9 cellular contexts compared by ENCODE assay signal in the genomic region with DNA sequence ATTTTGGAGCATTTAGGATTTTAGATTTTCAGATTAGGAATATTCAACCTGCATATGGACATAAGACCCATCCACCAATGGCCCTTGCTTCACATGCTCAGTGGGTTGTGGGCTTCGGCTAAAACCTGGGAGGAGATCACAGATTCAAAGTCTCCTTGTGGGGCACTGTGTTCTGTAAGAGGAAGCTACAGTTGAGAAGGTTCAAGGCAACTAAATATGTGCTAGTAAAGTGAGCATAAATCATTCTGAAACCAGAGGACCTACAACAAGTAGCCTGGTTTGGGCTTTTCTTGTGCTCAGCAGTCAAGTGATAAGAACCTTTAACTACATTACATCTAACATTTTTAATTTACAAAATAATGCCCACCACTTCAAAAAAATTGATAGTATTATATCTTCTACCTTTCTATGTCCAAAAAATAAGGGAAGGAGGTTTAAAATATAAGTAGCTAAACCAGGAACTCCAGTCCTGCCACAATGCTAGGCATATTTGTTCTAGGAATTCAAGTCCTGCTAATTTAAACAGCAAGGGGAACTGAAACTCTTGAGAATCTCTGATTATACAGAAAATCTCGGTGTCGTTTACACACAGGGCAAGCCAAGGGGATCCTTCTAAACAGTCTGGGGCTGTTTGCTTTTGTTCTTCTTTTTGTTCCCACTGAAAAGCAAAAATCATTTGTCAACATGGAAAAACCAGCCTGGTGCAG. TPM values are rescaled to one million over a fixed set of nuclear protein-coding genes. Genes with fewer than 3 reads are reported as not detected.
DNase-seq lines count a peak whose midpoint lies in the region; ATAC-seq and TF ChIP-seq lines count a peak whose summit lies in the region.
"Had no signal": no experiment of that assay in that cellular context is flagged by ENCODE, and none has a peak within 500 bp of the region (broad histone marks: within the 10 kb centered on the region; RNA-seq: fewer than 3 reads in every experiment).

No MANE protein-coding gene starts in this region.

- peak overlapping the region; percentile 70 to 92 (median 86) for H3K27ac Mint-ChIP-seq in IgD-negative memory B cell

- H3K27me3 Mint-ChIP-seq in IgD-negative memory B cell: no peaks in the 10 kb centered on the region

- H2AK5ac ChIP-seq in mesendoderm (ENCODE audit: low read length): no peak overlapping the region

- TF ChIP-seq EP300 in sigmoid colon (IDR thresholded peaks at IDR 0.05): no peak

- intact Hi-C loops in left ventricle myocardium inferior (cut with micrococcal nuclease): no loop called here
- intact Hi-C loops in sigmoid colon (cut with DNase I): no loop called here

- no peak overlapping the region for H3K27ac ChIP-seq in mesendoderm (ENCODE audit: low read depth, low read length)
- no peak overlapping the region for H3K27ac ChIP-seq in right atrium auricular region
- no peak overlapping the region for H3K27ac ChIP-seq in left ventricle myocardium inferior (replicated peaks)
- H3K27ac ChIP-seq in sigmoid colon: peak overlapping the region in 1 of 4 donors; percentile 26

- H3K23ac ChIP-seq in mesendoderm (ENCODE audit: low read length): peak overlapping the region; percentile 85

- H3K79me2 ChIP-seq in mesendoderm (ENCODE audit: control insufficient read depth, insufficient read depth, low read length): peaks cover 46% of the 10 kb centered on the region

- no peak overlapping the region for H3K18ac ChIP-seq in mesendoderm (ENCODE audit: low read length)

- TF ChIP-seq CTCF in right atrium auricular region (IDR thresholded peaks at IDR 0.05) (no peak), left ventricle myocardium inferior (IDR thresholded peaks at IDR 0.05; ENCODE audit: borderline replicate concordance) (no peak), sigmoid colon (IDR thresholded peaks at IDR 0.05) (no peak)

- H3K56ac ChIP-seq in mesendoderm (ENCODE audit: low read length): no peak overlapping the region

- no peak overlapping the region for H2BK15ac ChIP-seq in mesendoderm (replicated peaks; ENCODE audit: low read depth)

- no peak for TF ChIP-seq POLR2A in sigmoid colon (IDR thresholded peaks at IDR 0.05)

- WGBS in mesendoderm (ENCODE audit: extremely low coverage, insufficient coverage, low lambda C conversion rate): no CpG with 5 or more reads among the region's 3 CpGs
- WGBS in sigmoid colon, 2 donors: 55 to 85% methylated on average over 3 of the region's 3 CpGs

- H3K9ac ChIP-seq in mesendoderm (ENCODE audit: low read length): no peak overlapping the region

- DNase-seq in mesendoderm (no peak), right atrium auricular region (ENCODE audit: low spot score) (no peak), left ventricle myocardium inferior (no peak), sigmoid colon (no peak), mucosa of gallbladder (ENCODE audit: low spot score) (no peak)

- H3K4me1 Mint-ChIP-seq in IgD-negative memory B cell: peaks cover 53 to 62% (median 55%) of the 10 kb centered on the region in 3 donors

- no peaks in the 10 kb centered on the region for H3K9me3 Mint-ChIP-seq in IgD-negative memory B cell

- H2BK120ac ChIP-seq in mesendoderm (ENCODE audit: low read depth, low read length): no peak overlapping the region

- H3K4ac ChIP-seq in mesendoderm (ENCODE audit: low read depth, low read length): no peak overlapping the region

- no peak overlapping the region for H4K5ac ChIP-seq in mesendoderm (ENCODE audit: low read length)

- H3K4me3 ChIP-seq in mesendoderm (ENCODE audit: low read length): no peak overlapping the region
- no peak overlapping the region for H3K4me3 ChIP-seq in right atrium auricular region
- H3K4me3 ChIP-seq in left ventricle myocardium inferior: no peak overlapping the region
- no peak overlapping the region for H3K4me3 ChIP-seq in sigmoid colon

- no peaks in the 10 kb centered on the region for H3K4me1 ChIP-seq in mesendoderm (ENCODE audit: control insufficient read depth, low read depth, low read length)
- peaks cover 0 to 22% of the 10 kb centered on the region in 2 donors for H3K4me1 ChIP-seq in right atrium auricular region
- peaks cover 48% of the 10 kb centered on the region for H3K4me1 ChIP-seq in left ventricle myocardium inferior
- peaks cover 0 to 43% (median 27%) of the 10 kb centered on the region in 4 donors for H3K4me1 ChIP-seq in sigmoid colon

- H2BK5ac ChIP-seq in mesendoderm (ENCODE audit: low read length): no peak overlapping the region

- H3K4me3 Mint-ChIP-seq in IgD-negative memory B cell: peak overlapping the region in 3 of 4 donors; percentile 19 to 84 (median 67)

- no peaks in the 10 kb centered on the region for H3K9me3 ChIP-seq in right atrium auricular region
- H3K9me3 ChIP-seq in left ventricle myocardium inferior (replicated peaks): no peaks in the 10 kb centered on the region
- no peaks in the 10 kb centered on the region for H3K9me3 ChIP-seq in sigmoid colon

- peaks cover 9% of the 10 kb centered on the region for H3K79me1 ChIP-seq in mesendoderm (ENCODE audit: low read length)

- ATAC-seq in GM18511 (IDR thresholded peaks at IDR 0.05; ENCODE audit: unreplicated experiment) (peak; percentile 83), GM21737 (IDR thresholded peaks at IDR 0.05; ENCODE audit: unreplicated experiment) (peak; percentile 66)
- ATAC-seq: HCT116 had no signal

- no peaks in the 10 kb centered on the region for H3K36me3 ChIP-seq in mesendoderm (ENCODE audit: control insufficient read depth, insufficient read depth, low read length)
- H3K36me3 ChIP-seq in right atrium auricular region: no peaks in the 10 kb centered on the region
- no peaks in the 10 kb centered on the region for H3K36me3 ChIP-seq in left ventricle myocardium inferior
- H3K36me3 ChIP-seq in sigmoid colon: no peaks in the 10 kb centered on the region

- no peak overlapping the region for H3K4me2 ChIP-seq in mesendoderm (ENCODE audit: low read length)

- H3K27me3 ChIP-seq in mesendoderm (ENCODE audit: insufficient read depth, low read length, poor library complexity) (no peaks in the 10 kb centered on the region), right atrium auricular region (no peaks in the 10 kb centered on the region), left ventricle myocardium inferior (ENCODE audit: low read depth) (no peaks in the 10 kb centered on the region), sigmoid colon (no peaks in the 10 kb centered on the region)

- H4K8ac ChIP-seq in mesendoderm (ENCODE audit: low read depth, low read length): no peak overlapping the region

- H3K36me3 Mint-ChIP-seq in IgD-negative memory B cell: peaks cover 7% of the 10 kb centered on the region

RNA-seq across cellular contexts. Expression of gene FOXO1, which starts 36.6 kb away (rescaled TPM):
- polyA plus RNA-seq in IgD-negative memory B cell (16.5 TPM), sigmoid colon (10 to 100 TPM in 2 of 3 donors, 1 to 10 TPM in 1; 9.0 to 14.7 (median 10.6) TPM)
- 12.8 TPM for polyA plus RNA-seq in mesendoderm (2013, experiment 1 of 2)
- 13.3 TPM for polyA plus RNA-seq in mesendoderm (2013, experiment 2 of 2)
- total RNA-seq in right atrium auricular region (10 to 100 TPM; 17.3 to 32.7 TPM), left ventricle myocardium inferior (13.2 TPM), sigmoid colon (10 to 100 TPM; 30.9 to 36.8 (median 33.7) TPM), mucosa of gallbladder (24.9 TPM)
